In genomic region chr4:86482851-86483490, GRCh38 we compare ENCODE assay signal across 10 cellular contexts.
A peak's percentile ranks its signal among the peaks of the same experiment; 100 is the strongest.
DNase-seq lines count a peak whose midpoint lies in the region; ATAC-seq and TF ChIP-seq lines count a peak whose summit lies in the region.
"Had no signal": no experiment of that assay in that cellular context is flagged by ENCODE, and none has a peak within 500 bp of the region (broad histone marks: within the 10 kb centered on the region; RNA-seq: fewer than 3 reads in every experiment).

No MANE protein-coding gene starts in this region.

- H3K79me1 ChIP-seq in IMR-90 (ENCODE audit: low read depth in 1 of 2, low read length in 2 of 2) = no peaks in the 10 kb centered on the region

- H3K4me2 ChIP-seq in IMR-90 (ENCODE audit: low read depth, low read length) = peak overlapping the region; percentile 79

- CTCF ChIA-PET in AG04449 (lab: Yijun Ruan, JAX) (interaction anchor here (0.7 to 6.5 kb wide), 4 partner anchors 9 to 16 kb away, joined by 3 to 37 read pairs (median 4); no protein-coding TSS in a partner anchor), IMR-90 (lab: Yijun Ruan, JAX) (interaction anchor here (0.6 to 1.5 kb wide), 2 partner anchors 19 to 98 kb away, joined by 4 to 5 read pairs; no protein-coding TSS in a partner anchor)
- CTCF ChIA-PET in activated naive CD4-positive, alpha-beta T cell treated with anti-CD3 and anti-CD28 coated beads for 36 hours (lab: Charles Lee) = interaction anchor here (0.9 kb wide), 1 partner anchor 12 kb away, joined by 5 read pairs; no protein-coding TSS in a partner anchor

- no TSS peak for BruUV-seq in IMR-90 (replicated peaks; lab: Mats Ljungman, UMichigan)

- H3K4me3 ChIP-seq in AG04449 (ENCODE audit: low read depth, low read length) = no peak overlapping the region
- H3K4me3 ChIP-seq in IMR-90 (ENCODE audit: insufficient read depth, low read depth, low read length) = no peak overlapping the region

- intact Hi-C loops in IMR-90 (cut with micrococcal nuclease) = no loop called here
- intact Hi-C loops in activated naive CD4-positive, alpha-beta T cell treated with anti-CD3 and anti-CD28 coated beads for 36 hours (cut with micrococcal nuclease) = no loop called here

- H3K4ac ChIP-seq in IMR-90 (ENCODE audit: low read depth, low read length) = no peak overlapping the region

- no peak overlapping the region for H4K8ac ChIP-seq in IMR-90 (ENCODE audit: low read depth in 2 of 2, low read length in 2 of 2)

- H3K27ac ChIP-seq in IMR-90 (ENCODE audit: insufficient read depth, low read length) = no peak overlapping the region

- H3K36me3 ChIP-seq in IMR-90 (ENCODE audit: control insufficient read depth, insufficient read depth, low read length) = no peaks in the 10 kb centered on the region

- dilution Hi-C loops in IMR-90 (cut with HindIII; ENCODE audit: low sequenced_read_pairs, unreplicated experiment) = no loop called here

- no peak for DNase-seq in AG04449 (ENCODE audit: low read depth, low spot score)
- DNase-seq in IMR-90 = no peak
- DNase-seq in SKM-1 (lab: John Stamatoyannopoulos, UW; ENCODE audit: unreplicated experiment) = peak; percentile 12
- peak; percentile 90 for DNase-seq in iPS DF 4.7 (ENCODE audit: extremely low read depth, low spot score)
- DNase-seq in OCI-M2 (lab: John Stamatoyannopoulos, UW; ENCODE audit: unreplicated experiment) = no peak
- no peak for DNase-seq in stimulated activated CD8-positive, alpha-beta memory T cell treated with anti-CD3 and anti-CD28 coated beads, Interleukin-4, amount 100 ng/mL, for 48 hours
- no peak for DNase-seq in activated naive CD4-positive, alpha-beta T cell treated with anti-CD3 and anti-CD28 coated beads for 36 hours
- DNase-seq in GM10266 (ENCODE audit: extremely low spot score) = no peak
- DNase-seq: cortex of kidney; stimulated activated naive CD4-positive, alpha-beta T cell had no signal

- no peaks in the 10 kb centered on the region for H3K27me3 Mint-ChIP-seq in activated naive CD4-positive, alpha-beta T cell treated with anti-CD3 and anti-CD28 coated beads for 36 hours (ENCODE audit: low read depth)

- H2AFZ ChIP-seq in IMR-90 (replicated peaks; ENCODE audit: low read length, poor library complexity) = no peak overlapping the region

- no peak overlapping the region for H3K27ac Mint-ChIP-seq in activated naive CD4-positive, alpha-beta T cell treated with anti-CD3 and anti-CD28 coated beads for 36 hours

- WGBS in IMR-90 (ENCODE audit: extremely low coverage in 2 of 2, insufficient read length in 1 of 2), 2 experiments = no CpG with 5 or more reads among the region's 5 CpGs

- H4K20me1 ChIP-seq in IMR-90 (ENCODE audit: insufficient read depth, low read length) = no peaks in the 10 kb centered on the region

- H3K9me1 ChIP-seq in IMR-90 (ENCODE audit: insufficient read depth, low read length) = no peaks in the 10 kb centered on the region

- H3K23ac ChIP-seq in IMR-90 (ENCODE audit: low read depth, low read length) = no peak overlapping the region

- no peaks in the 10 kb centered on the region for H3K9me3 Mint-ChIP-seq in activated naive CD4-positive, alpha-beta T cell treated with anti-CD3 and anti-CD28 coated beads for 36 hours

- no peak for TF ChIP-seq POLR2A in IMR-90 (IDR thresholded peaks at IDR 0.05; ENCODE audit: low read depth, low read length)

- H3K9ac ChIP-seq in IMR-90 (ENCODE audit: low read depth, low read length) = no peak overlapping the region

- H3K36me3 Mint-ChIP-seq in activated naive CD4-positive, alpha-beta T cell treated with anti-CD3 and anti-CD28 coated beads for 36 hours (ENCODE audit: low read depth) = no peaks in the 10 kb centered on the region

- no peak overlapping the region for H3K18ac ChIP-seq in IMR-90 (ENCODE audit: low read depth, low read length)

- no peaks in the 10 kb centered on the region for H3K27me3 ChIP-seq in IMR-90 (ENCODE audit: control insufficient read depth, insufficient read depth, low read length)

- H3K4me1 Mint-ChIP-seq in activated naive CD4-positive, alpha-beta T cell treated with anti-CD3 and anti-CD28 coated beads for 36 hours (ENCODE audit: low read depth) = peaks cover 9% of the 10 kb centered on the region

- H2BK15ac ChIP-seq in IMR-90 (ENCODE audit: low read depth, low read length) = no peak overlapping the region

- peak; percentile 17; the same call in 1 of the 2 replicates for ATAC-seq in IMR-90 (ENCODE audit: low read depth)

- no peaks in the 10 kb centered on the region for H3K9me3 ChIP-seq in IMR-90 (ENCODE audit: control insufficient read depth, insufficient read depth, low read length)

- no peak for TF ChIP-seq RAD21 in IMR-90 (IDR thresholded peaks at IDR 0.05; ENCODE audit: low read length)

- no peak overlapping the region for H2BK5ac ChIP-seq in IMR-90 (ENCODE audit: low read depth, low read length, poor library complexity, severe bottlenecking)

- TF ChIP-seq CTCF in AG04449 (IDR thresholded peaks at IDR 0.05; ENCODE audit: insufficient read depth, low read length, missing control alignments) = peak; percentile 17
- 0 out of 2 replicates have a peak, but pooled peaks have one; percentile 10 for TF ChIP-seq CTCF in IMR-90 (conservative IDR thresholded peaks at IDR 0.05; ENCODE audit: low read depth, low read length)
- no peak for TF ChIP-seq CTCF in GM10266 (IDR thresholded peaks at IDR 0.05; ENCODE audit: control insufficient read depth, insufficient read depth, low read depth, missing control alignments)

- in situ Hi-C loops in IMR-90 (cut with MboI; ENCODE audit: low sequenced_read_pairs) = loop anchor here (25.0 kb wide), 1 partner anchor 629 kb away; no protein-coding TSS in a partner anchor

- no peak overlapping the region for H4K5ac ChIP-seq in IMR-90 (ENCODE audit: low read depth, low read length)

- H3K4me3 Mint-ChIP-seq in activated naive CD4-positive, alpha-beta T cell treated with anti-CD3 and anti-CD28 coated beads for 36 hours = no peak overlapping the region

- POLR2A ChIA-PET in AG04449 (lab: Yijun Ruan, JAX) (no interaction called here), IMR-90 (lab: Charles Lee; ENCODE audit: unreplicated experiment) (no interaction called here)

- H2BK120ac ChIP-seq in IMR-90 (ENCODE audit: low read depth, low read length) = no peak overlapping the region

- no peak overlapping the region for H3K56ac ChIP-seq in IMR-90 (ENCODE audit: extremely low read depth, insufficient read depth, low read length)

- no peak overlapping the region for H3K14ac ChIP-seq in IMR-90 (replicated peaks; ENCODE audit: low read depth, low read length)

- H4K91ac ChIP-seq in IMR-90 (ENCODE audit: insufficient read depth, low read depth, low read length) = no peak overlapping the region

- H2BK20ac ChIP-seq in IMR-90 (ENCODE audit: low read depth, low read length) = no peak overlapping the region

- no peak overlapping the region for H2AK9ac ChIP-seq in IMR-90 (replicated peaks; ENCODE audit: low read depth, low read length, poor library complexity)

- H3K4me1 ChIP-seq in IMR-90 (ENCODE audit: control insufficient read depth, insufficient read depth, low read length) = peaks cover 3% of the 10 kb centered on the region; the same call in 1 of the 2 replicates

- H2AK5ac ChIP-seq in IMR-90 (ENCODE audit: low read depth, low read length) = no peak overlapping the region

TF ChIP-seq in IMR-90, 13 proteins besides CTCF, POLR2A, EP300 and RAD21:
- no peak for TF ChIP-seq FOS (IDR thresholded peaks at IDR 0.05; ENCODE audit: low read depth, low read length)
- no peak for TF ChIP-seq CEBPB (IDR thresholded peaks at IDR 0.05; ENCODE audit: low read depth, low read length)
- TF ChIP-seq ELK1 (IDR thresholded peaks at IDR 0.05; ENCODE audit: borderline replicate concordance, low read depth, low read length) = no peak
- TF ChIP-seq SMC3 (IDR thresholded peaks at IDR 0.05; ENCODE audit: low read depth, low read length) = no peak
- no peak for TF ChIP-seq NFE2L2 (IDR thresholded peaks at IDR 0.05; ENCODE audit: low read depth, low read length)
- no peak for TF ChIP-seq MAFK (IDR thresholded peaks at IDR 0.05; ENCODE audit: low read depth, low read length)
- no peak for TF ChIP-seq RFX5 (IDR thresholded peaks at IDR 0.05; ENCODE audit: low read depth, low read length)
- TF ChIP-seq MXI1 (IDR thresholded peaks at IDR 0.05; ENCODE audit: borderline replicate concordance, low read depth, low read length) = no peak
- no peak for TF ChIP-seq MAZ (IDR thresholded peaks at IDR 0.05; ENCODE audit: borderline replicate concordance, low read depth, low read length)
- TF ChIP-seq BHLHE40 (IDR thresholded peaks at IDR 0.05; ENCODE audit: low read depth, low read length) = no peak
TF ChIP-seq in IMR-90: peak in this region for 0.

Comparison
In these comparisons a context has a peak if more than half of its experiments do, and no peak if none do; other contexts are left out.
1. DNase-seq: peak in SKM-1 (single experiment) and iPS DF 4.7 (single experiment); none in AG04449 (single experiment), IMR-90 (single experiment), OCI-M2 (single experiment), stimulated activated CD8-positive, alpha-beta memory T cell treated with anti-CD3 and anti-CD28 coated beads, Interleukin-4, amount 100 ng/mL, for 48 hours (single experiment), activated naive CD4-positive, alpha-beta T cell treated with anti-CD3 and anti-CD28 coated beads for 36 hours (single experiment) and GM10266 (single experiment).